8 cellular contexts compared by ENCODE assay signal in the genomic region with DNA sequence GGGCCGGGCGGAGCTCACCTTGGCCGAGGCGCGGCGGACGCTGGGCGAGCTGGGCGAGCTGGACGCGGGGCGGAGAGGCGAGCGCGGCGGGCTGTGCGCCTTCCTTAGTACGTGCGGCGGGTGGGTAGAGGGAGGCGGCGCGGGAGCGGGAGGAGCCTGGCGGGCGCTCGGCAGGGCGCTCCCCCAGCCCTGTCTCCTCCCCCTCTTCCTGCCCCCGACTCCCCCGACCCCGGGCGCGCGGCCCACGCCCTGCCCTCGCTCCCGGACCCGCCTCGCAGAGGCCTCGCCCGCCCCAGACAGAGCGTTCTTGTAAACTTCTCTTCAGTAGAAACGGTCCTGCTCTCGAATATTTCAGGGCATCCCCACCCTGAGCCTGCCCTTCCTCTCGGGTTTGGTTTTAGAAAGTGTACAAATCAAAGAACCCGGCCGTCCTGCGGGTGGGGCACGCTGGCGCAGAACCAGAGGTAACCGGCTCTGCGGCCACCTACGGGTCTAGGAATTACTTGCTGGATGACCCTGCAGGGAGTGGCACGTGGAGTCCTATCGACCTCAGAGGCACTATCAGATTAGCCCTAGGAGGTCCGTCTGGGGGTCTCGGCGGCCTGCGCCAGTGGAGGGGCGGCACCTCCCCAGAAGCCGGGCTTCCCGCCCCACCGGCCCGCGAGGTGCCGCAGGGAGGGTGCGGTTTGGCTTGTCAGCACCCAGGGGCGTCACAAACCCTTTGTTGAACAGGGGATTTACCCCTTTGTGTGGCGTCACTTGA. TPM values are rescaled to one million over a fixed set of nuclear protein-coding genes. Genes with fewer than 3 reads are reported as not detected.
DNase-seq lines count a peak whose midpoint lies in the region; ATAC-seq and TF ChIP-seq lines count a peak whose summit lies in the region.

A gene with protein sequence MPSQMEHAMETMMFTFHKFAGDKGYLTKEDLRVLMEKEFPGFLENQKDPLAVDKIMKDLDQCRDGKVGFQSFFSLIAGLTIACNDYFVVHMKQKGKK (minus strand): TSS at position 126 of the 763 bp plus-strand sequence. CDS start 7,629 bp downstream, outside the sequence.

- H3K9ac ChIP-seq in parathyroid adenoma: no peak within 1 kb of the TSS

- H3K4me1 ChIP-seq in parathyroid adenoma: peaks cover 9% of the 10 kb centered on the region
- peaks cover 5% of the 10 kb centered on the region for H3K4me1 ChIP-seq in urinary bladder (ENCODE audit: insufficient read depth)

- CTCF ChIA-PET in HEK293T (lab: Yijun Ruan, JAX): interaction anchor here (1.0 to 3.3 kb wide), 4 partner anchors 21 to 60 kb away, joined by 3 to 37 read pairs (median 4); no protein-coding TSS in a partner anchor

- H3K9me3 ChIP-seq in parathyroid adenoma (ENCODE audit: control insufficient read depth, low read length): no peaks in the 10 kb centered on the region

- DNase-seq in AG09319 (ENCODE audit: extremely low read depth, low read depth) (peak; percentile 70), HEK293T (ENCODE audit: extremely low spot score) (peak; percentile 63), glomerular visceral epithelial cell (ENCODE audit: extremely low spot score) (peak; percentile 87), NCI-H774 (lab: John Stamatoyannopoulos, UW) (no peak)
- DNase-seq in activated naive CD4-positive, alpha-beta T cell treated with anti-CD3 and anti-CD28 coated beads, Interleukin-2, amount 50 U/mL, for 16 hours: peak; percentile 72

- peak within 1 kb of the TSS; percentile 86 for H2AFZ ChIP-seq in parathyroid adenoma

- H3K27ac ChIP-seq in parathyroid adenoma: peak within 1 kb of the TSS; percentile 19
- H3K27ac ChIP-seq in urinary bladder (ENCODE audit: low read depth): peak within 1 kb of the TSS; percentile 87

- TF ChIP-seq CTCF in AG09319 (IDR thresholded peaks at IDR 0.05; ENCODE audit: low read depth, low read length) (no peak), parathyroid adenoma (IDR thresholded peaks at IDR 0.05) (no peak)

- no peaks in the 10 kb centered on the region for H3K27me3 ChIP-seq in parathyroid adenoma (ENCODE audit: control insufficient read depth, insufficient read depth, low read length)

- no peaks in the 10 kb centered on the region for H3K79me2 ChIP-seq in parathyroid adenoma

- POLR2A ChIA-PET in HEK293T (lab: Yijun Ruan, JAX): interaction anchor here (0.6 to 6.4 kb wide), 10 partner anchors 17 to 119 kb away, joined by 3 to 45 read pairs (median 4); a partner anchor contains a TSS

- H3K4me3 ChIP-seq in parathyroid adenoma (ENCODE audit: low read depth, low read length) (peak within 1 kb of the TSS; percentile 58), urinary bladder (ENCODE audit: low read depth, low read length) (peak within 1 kb of the TSS; percentile 70)

- H3K36me3 ChIP-seq in parathyroid adenoma (ENCODE audit: control insufficient read depth, insufficient read depth, low read length): no peaks in the 10 kb centered on the region
- no peaks in the 10 kb centered on the region for H3K36me3 ChIP-seq in urinary bladder (ENCODE audit: insufficient read depth)

- ATAC-seq in SK-N-SH treated with all-trans-retinoic acid at 6 μM for 48 hours: peak; percentile 59

- WGBS in urinary bladder: 2% methylated on average over 69 of the region's 69 CpGs

- peak within 1 kb of the TSS; percentile 90 for H3K4me2 ChIP-seq in parathyroid adenoma (ENCODE audit: low read length)

TF ChIP-seq in HEK293T, 16 proteins besides CTCF, POLR2A, EP300 and RAD21:
- no peak for TF ChIP-seq ZNF384 (IDR thresholded peaks at IDR 0.05)
- no peak for TF ChIP-seq FOXA1 (IDR thresholded peaks at IDR 0.05)
- TF ChIP-seq ARNT (IDR thresholded peaks at IDR 0.05): no peak
- TF ChIP-seq L3MBTL2 (conservative IDR thresholded peaks at IDR 0.05): peak; percentile 80
- TF ChIP-seq, protein P1, sequence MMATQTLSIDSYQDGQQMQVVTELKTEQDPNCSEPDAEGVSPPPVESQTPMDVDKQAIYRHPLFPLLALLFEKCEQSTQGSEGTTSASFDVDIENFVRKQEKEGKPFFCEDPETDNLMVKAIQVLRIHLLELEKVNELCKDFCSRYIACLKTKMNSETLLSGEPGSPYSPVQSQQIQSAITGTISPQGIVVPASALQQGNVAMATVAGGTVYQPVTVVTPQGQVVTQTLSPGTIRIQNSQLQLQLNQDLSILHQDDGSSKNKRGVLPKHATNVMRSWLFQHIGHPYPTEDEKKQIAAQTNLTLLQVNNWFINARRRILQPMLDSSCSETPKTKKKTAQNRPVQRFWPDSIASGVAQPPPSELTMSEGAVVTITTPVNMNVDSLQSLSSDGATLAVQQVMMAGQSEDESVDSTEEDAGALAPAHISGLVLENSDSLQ (IDR thresholded peaks at IDR 0.05): no peak
- no peak for TF ChIP-seq FOXM1 (IDR thresholded peaks at IDR 0.05; ENCODE audit: borderline replicate concordance)
- TF ChIP-seq SUZ12 (IDR thresholded peaks at IDR 0.05): no peak
- TF ChIP-seq ELF4 (IDR thresholded peaks at IDR 0.05): no peak
- no peak for TF ChIP-seq SP1 (IDR thresholded peaks at IDR 0.05)

TF ChIP-seq in SK-N-SH treated with all-trans-retinoic acid at 6 μM for 48 hours, 23 proteins besides CTCF, POLR2A, EP300 and RAD21:
- TF ChIP-seq, protein P2, sequence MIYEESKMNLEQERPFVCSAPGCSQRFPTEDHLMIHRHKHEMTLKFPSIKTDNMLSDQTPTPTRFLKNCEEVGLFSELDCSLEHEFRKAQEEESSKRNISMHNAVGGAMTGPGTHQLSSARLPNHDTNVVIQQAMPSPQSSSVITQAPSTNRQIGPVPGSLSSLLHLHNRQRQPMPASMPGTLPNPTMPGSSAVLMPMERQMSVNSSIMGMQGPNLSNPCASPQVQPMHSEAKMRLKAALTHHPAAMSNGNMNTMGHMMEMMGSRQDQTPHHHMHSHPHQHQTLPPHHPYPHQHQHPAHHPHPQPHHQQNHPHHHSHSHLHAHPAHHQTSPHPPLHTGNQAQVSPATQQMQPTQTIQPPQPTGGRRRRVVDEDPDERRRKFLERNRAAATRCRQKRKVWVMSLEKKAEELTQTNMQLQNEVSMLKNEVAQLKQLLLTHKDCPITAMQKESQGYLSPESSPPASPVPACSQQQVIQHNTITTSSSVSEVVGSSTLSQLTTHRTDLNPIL (CRISPR knock-in tag; IDR thresholded peaks at IDR 0.05; ENCODE audit: low read depth): no peak
- no peak for TF ChIP-seq OSR1 (CRISPR knock-in tag; IDR thresholded peaks at IDR 0.05)

RNA-seq across cellular contexts. Expression of the gene that starts here (rescaled TPM):
- total RNA-seq in urinary bladder: 116 TPM
- polyA plus RNA-seq in urinary bladder: 246 TPM
